23 cellular contexts compared by ENCODE assay signal in the genomic region with DNA sequence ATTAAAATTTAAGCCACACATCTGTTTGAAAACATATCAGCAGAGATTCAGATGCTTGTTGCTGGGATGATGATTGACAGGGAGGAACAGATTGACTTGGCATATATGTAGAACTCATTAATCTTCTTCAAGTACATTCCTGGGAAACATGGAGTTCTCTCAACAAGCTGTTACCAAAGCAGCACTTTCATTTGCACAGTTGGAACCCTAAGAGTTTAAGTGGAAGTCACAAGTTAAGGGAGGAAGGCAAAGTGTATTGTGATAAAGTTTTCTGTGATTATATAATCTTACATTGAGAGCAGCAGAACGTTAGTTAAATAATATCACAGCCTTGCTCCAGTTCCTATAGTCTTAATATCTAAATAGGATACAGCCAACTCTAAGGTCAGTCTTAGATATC.
"Had no signal": no experiment of that assay in that cellular context is flagged by ENCODE, and none has a peak within 500 bp of the region (broad histone marks: within the 10 kb centered on the region; RNA-seq: fewer than 3 reads in every experiment).

No MANE protein-coding gene starts in this region.

- H3K27me3 ChIP-seq: dorsolateral prefrontal cortex, esophagus muscularis mucosa, foreskin keratinocyte, gastroesophageal sphincter, heart left ventricle, hepatocyte had no signal

- DNase-seq: dermis blood vessel endothelial cell; dorsolateral prefrontal cortex; effector CD4-positive, alpha-beta T cell; effector memory CD4-positive, alpha-beta T cell; foreskin keratinocyte; heart left ventricle; hypothalamus; immature natural killer cell; islet precursor cell; kidney; kidney glomerular epithelial cell; left colon; left ventricle myocardium superior; lower lobe of right lung; mesenchymal stem cell; mucosa of descending colon; naive B cell; naive thymus-derived CD8-positive, alpha-beta T cell had no signal

- H3K9me3 ChIP-seq: esophagus muscularis mucosa, gastroesophageal sphincter, heart left ventricle, lower lobe of right lung, mucosa of descending colon had no signal

- H3K4me3 ChIP-seq: coronary artery, dorsolateral prefrontal cortex, esophagus muscularis mucosa, gastroesophageal sphincter, heart left ventricle, hepatocyte, lower lobe of right lung, mucosa of descending colon had no signal

- H3K4me1 ChIP-seq: heart left ventricle, lower lobe of right lung had no signal

- H3K27ac ChIP-seq: coronary artery, dorsolateral prefrontal cortex, esophagus muscularis mucosa, foreskin keratinocyte, gastroesophageal sphincter, heart left ventricle, hepatocyte, lower lobe of right lung had no signal

- H3K36me3 ChIP-seq: esophagus muscularis mucosa, gastroesophageal sphincter, heart left ventricle, lower lobe of right lung had no signal

- ATAC-seq: foreskin keratinocyte; gastroesophageal sphincter; heart left ventricle; left colon; left lobe of liver; left ventricle myocardium superior; mucosa of descending colon; naive thymus-derived CD8-positive, alpha-beta T cell had no signal
